In genomic region chr12:124694846-124695497, GRCh38 we compare ENCODE assay signal across 10 cellular contexts.
A peak's percentile ranks its signal among the peaks of the same experiment; 100 is the strongest.
DNase-seq lines count a peak whose midpoint lies in the region; ATAC-seq and TF ChIP-seq lines count a peak whose summit lies in the region.
"Had no signal": no experiment of that assay in that cellular context is flagged by ENCODE, and none has a peak within 500 bp of the region (broad histone marks: within the 10 kb centered on the region; RNA-seq: fewer than 3 reads in every experiment).

No MANE protein-coding gene starts in this region.

- BruUV-seq in PC-9 (replicated peaks; lab: Mats Ljungman, UMichigan), result no TSS peak

- H3K27me3 ChIP-seq in PC-9 (ENCODE audit: insufficient read depth, low read depth) (no peaks in the 10 kb centered on the region), transverse colon (no peaks in the 10 kb centered on the region)

- no peaks in the 10 kb centered on the region; the same call in 1 of the 2 replicates for H3F3A ChIP-seq in PC-9 (ENCODE audit: insufficient read depth, low read depth)

- TF ChIP-seq POLR2A in transverse colon (IDR thresholded peaks at IDR 0.05), result no peak

- H3K4me3 ChIP-seq in PC-9 (no peak overlapping the region), epithelial cell of esophagus (ENCODE audit: low read length) (no peak overlapping the region), transverse colon (no peak overlapping the region)

- no peak for TF ChIP-seq EP300 in transverse colon (IDR thresholded peaks at IDR 0.05; ENCODE audit: low read depth)

- no peaks in the 10 kb centered on the region for H3K9me3 ChIP-seq in PC-9 (ENCODE audit: insufficient read depth, low read depth)
- H3K9me3 ChIP-seq in transverse colon, result peaks cover 0 to 3% of the 10 kb centered on the region in 2 donors

- DNase-seq in PC-9 (peak; percentile 51 to 79), epithelial cell of esophagus (ENCODE audit: low read depth) (peak; percentile 67), omental fat pad (ENCODE audit: low spot score) (no peak), inferior parietal cortex (ENCODE audit: extremely low spot score) (no peak), transverse colon (no peak)
- no peak for DNase-seq in stimulated activated CD4-positive, alpha-beta T cell treated with anti-CD3 and anti-CD28 coated beads, Interleukin-2, amount 100 ng/mL, for 48 hours
- DNase-seq: midbrain, SIG-M5 had no signal

- no peak for TF ChIP-seq CTCF in PC-9 (conservative IDR thresholded peaks at IDR 0.05)
- peak; percentile 1 for TF ChIP-seq CTCF in epithelial cell of esophagus (IDR thresholded peaks at IDR 0.05; ENCODE audit: insufficient read depth, low read depth, low read length, missing control alignments)
- TF ChIP-seq CTCF in omental fat pad (IDR thresholded peaks at IDR 0.05), result no peak
- TF ChIP-seq CTCF in transverse colon (IDR thresholded peaks at IDR 0.05), result no peak

- no peak overlapping the region for H2AFZ ChIP-seq in PC-9

- intact Hi-C loops in PC-9 (cut with micrococcal nuclease; ENCODE audit: unreplicated experiment) (no loop called here), transverse colon (cut with DNase I; ENCODE audit: low total_unique reads) (no loop called here)

- CTCF ChIA-PET in PC-9 (lab: Charles Lee), result no interaction called here

- ATAC-seq in GM18907 (IDR thresholded peaks at IDR 0.05; ENCODE audit: unreplicated experiment) (peak; percentile 38), omental fat pad (ENCODE audit: low FRiP score) (peak; percentile 40), GM21737 (IDR thresholded peaks at IDR 0.05; ENCODE audit: unreplicated experiment) (no peak)

- H3K27ac ChIP-seq in PC-9 (no peak overlapping the region), transverse colon (no peak overlapping the region)

- in situ Hi-C loops in transverse colon (cut with MboI; ENCODE audit: low pct_ligation_motif_present in 1 of 4, low pct_unique_long_range_greater_than_20kb in 1 of 4, low sequenced_read_pairs in 3 of 4), result no loop called here

- H3K4me1 ChIP-seq in PC-9 (replicated peaks; ENCODE audit: insufficient read depth), result peaks cover 4% of the 10 kb centered on the region; the same call in 1 of the 2 replicates
- H3K4me1 ChIP-seq in transverse colon, result peaks cover 0 to 13% (median 0%) of the 10 kb centered on the region in 4 donors

- peak overlapping the region; percentile 25; the same call in 1 of the 2 replicates for H3K4me2 ChIP-seq in PC-9

- no peaks in the 10 kb centered on the region for H4K20me1 ChIP-seq in PC-9 (ENCODE audit: insufficient read depth)

- no peaks in the 10 kb centered on the region for H3K79me2 ChIP-seq in PC-9 (ENCODE audit: low read depth)

- H3K36me3 ChIP-seq in PC-9 (ENCODE audit: low read depth) (no peaks in the 10 kb centered on the region), transverse colon (no peaks in the 10 kb centered on the region)

- WGBS in transverse colon (ENCODE audit: low coverage in 1 of 2), 2 donors, result 80% methylated on average over 14 of the region's 14 CpGs; no CpG with 5 or more reads in 1 of the 2 donors

- POLR2A ChIA-PET in PC-9 (lab: Charles Lee; ENCODE audit: unreplicated experiment), result no interaction called here

- H3K9me2 ChIP-seq in PC-9 (ENCODE audit: insufficient read depth), result no peaks in the 10 kb centered on the region

Comparison
In these comparisons a context has a peak if more than half of its experiments do, and no peak if none do; other contexts are left out.
1. DNase-seq: peak in PC-9 (2 of 2) and epithelial cell of esophagus (single experiment); none in omental fat pad (single experiment), inferior parietal cortex (single experiment), transverse colon (single experiment) and stimulated activated CD4-positive, alpha-beta T cell treated with anti-CD3 and anti-CD28 coated beads, Interleukin-2, amount 100 ng/mL, for 48 hours (0 of 2).